13 cellular contexts compared by ENCODE assay signal in genomic region chr13:110799246-110800236, GRCh38.
DNase-seq lines count a peak whose midpoint lies in the region; ATAC-seq, FAIRE-seq and TF ChIP-seq lines count a peak whose summit lies in the region.
"Had no signal": no experiment of that assay in that cellular context is flagged by ENCODE, and none has a peak within 500 bp of the region (broad histone marks: within the 10 kb centered on the region; RNA-seq: fewer than 3 reads in every experiment).

No MANE protein-coding gene starts in this region.

- H3K27ac Mint-ChIP-seq in CD14-positive monocyte = no peak overlapping the region
- H3K27ac Mint-ChIP-seq: IgD-negative memory B cell; stimulated activated naive B cell treated with anti-CD40 and anti-IgM and Interleukin-4, amounts not matched to agents 10 μg/mL and 1 μg/mL and 100 μg/mL, for 72 hours; T-cell had no signal

- no peak for FAIRE-seq in urothelium cell line (lab: Jason Lieb, UNC)

- H3K4me1 Mint-ChIP-seq in CD14-positive monocyte = peaks cover 10% of the 10 kb centered on the region

- no peak for TF ChIP-seq CTCF in fibroblast of pulmonary artery (IDR thresholded peaks at IDR 0.05; ENCODE audit: low read length, missing control alignments)
- no peak for TF ChIP-seq CTCF in CD14-positive monocyte (IDR thresholded peaks at IDR 0.05)

- peak; percentile 72 for DNase-seq in AG08395 (ENCODE audit: low spot score)
- peak; percentile 82 for DNase-seq in SK-MEL-5 (ENCODE audit: low read depth, low spot score)
- DNase-seq in fibroblast of pulmonary artery (ENCODE audit: low read depth) = peak; percentile 96
- DNase-seq in non-pigmented ciliary epithelial cell (ENCODE audit: low read depth) = peak; percentile 13
- DNase-seq in left colon = no peak
- no peak for DNase-seq in CD14-positive monocyte (ENCODE audit: low spot score)
- no peak for DNase-seq in urothelium cell line (ENCODE audit: low spot score)
- DNase-seq: midbrain; stimulated activated naive B cell treated with anti-CD40 and anti-IgM and Interleukin-4, amounts not matched to agents 10 μg/mL and 1 μg/mL and 100 μg/mL, for 72 hours; T-cell had no signal

- intact Hi-C loops in left colon (cut with DNase I, micrococcal nuclease) = loop anchor here in 1 of 2 donors (10.0 kb wide), 1 partner anchor 75 kb away; no protein-coding TSS in a partner anchor
- intact Hi-C loops in CD14-positive monocyte (cut with micrococcal nuclease) = no loop called here

- peak overlapping the region in 1 of 2 donors; percentile 79 for H3K4me3 Mint-ChIP-seq in CD14-positive monocyte
- H3K4me3 Mint-ChIP-seq: IgD-negative memory B cell; stimulated activated naive B cell treated with anti-CD40 and anti-IgM and Interleukin-4, amounts not matched to agents 10 μg/mL and 1 μg/mL and 100 μg/mL, for 72 hours had no signal

- in situ Hi-C loops in SK-MEL-5 (cut with HindIII; ENCODE audit: low pct_unique_long_range_greater_than_20kb, low sequenced_read_pairs) = no loop called here

- H3K4me3 ChIP-seq in fibroblast of pulmonary artery (replicated peaks; ENCODE audit: low read depth, low read length) = peak overlapping the region; percentile 51
- H3K4me3 ChIP-seq: cardiac muscle cell had no signal

- H3K36me3 Mint-ChIP-seq in CD14-positive monocyte = no peaks in the 10 kb centered on the region
- H3K36me3 Mint-ChIP-seq: T-cell had no signal

- ATAC-seq in left colon (no peak), GM19324 (IDR thresholded peaks at IDR 0.05; ENCODE audit: low FRiP score, unreplicated experiment) (no peak)
- ATAC-seq: stimulated activated naive B cell treated with anti-CD40 and anti-IgM and Interleukin-4, amounts not matched to agents 10 μg/mL and 1 μg/mL and 100 μg/mL, for 72 hours; T-cell had no signal

- peaks cover 22 to 34% (median 26%) of the 10 kb centered on the region in 3 donors for H3K27me3 Mint-ChIP-seq in CD14-positive monocyte (ENCODE audit: low read depth in 3 of 3)

- peaks cover 4 to 10% (median 6%) of the 10 kb centered on the region in 7 donors for H3K9me3 Mint-ChIP-seq in CD14-positive monocyte

Comparison
In these comparisons a context has a peak if more than half of its experiments do, and no peak if none do; other contexts are left out.
1. DNase-seq: peak in AG08395 (single experiment), SK-MEL-5 (single experiment), fibroblast of pulmonary artery (single experiment) and non-pigmented ciliary epithelial cell (single experiment); none in left colon (0 of 2), CD14-positive monocyte (single experiment) and urothelium cell line (single experiment).